Comparison of ENCODE assay signal across 1 cellular context in the genomic region with DNA sequence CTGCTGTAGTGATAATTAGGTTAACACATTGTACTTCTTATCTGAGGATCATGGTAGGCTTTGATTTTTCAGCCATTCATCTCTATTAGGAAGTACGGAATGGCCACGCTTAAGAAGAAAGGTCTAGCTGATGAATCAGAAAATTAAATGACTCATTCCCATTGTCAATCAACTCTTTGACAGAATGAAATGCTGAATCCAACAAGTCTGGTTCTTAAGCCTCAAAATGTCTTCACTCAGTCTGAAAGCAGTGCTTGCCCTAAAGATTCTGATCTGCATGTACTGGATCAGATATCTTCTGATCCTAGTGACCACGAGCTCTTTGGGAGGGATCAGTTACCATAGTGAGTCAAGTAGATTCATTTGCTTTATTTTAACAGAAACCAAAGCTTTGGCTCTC.
TF ChIP-seq lines count a peak whose summit lies in the region.

No MANE protein-coding gene starts in this region.

TF ChIP-seq in K562, 482 proteins besides CTCF, POLR2A, EP300 and RAD21:
- no peak for TF ChIP-seq ZFP1 (CRISPR knock-in tag; IDR thresholded peaks at IDR 0.05)
- TF ChIP-seq, protein P1, sequence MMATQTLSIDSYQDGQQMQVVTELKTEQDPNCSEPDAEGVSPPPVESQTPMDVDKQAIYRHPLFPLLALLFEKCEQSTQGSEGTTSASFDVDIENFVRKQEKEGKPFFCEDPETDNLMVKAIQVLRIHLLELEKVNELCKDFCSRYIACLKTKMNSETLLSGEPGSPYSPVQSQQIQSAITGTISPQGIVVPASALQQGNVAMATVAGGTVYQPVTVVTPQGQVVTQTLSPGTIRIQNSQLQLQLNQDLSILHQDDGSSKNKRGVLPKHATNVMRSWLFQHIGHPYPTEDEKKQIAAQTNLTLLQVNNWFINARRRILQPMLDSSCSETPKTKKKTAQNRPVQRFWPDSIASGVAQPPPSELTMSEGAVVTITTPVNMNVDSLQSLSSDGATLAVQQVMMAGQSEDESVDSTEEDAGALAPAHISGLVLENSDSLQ (IDR thresholded peaks at IDR 0.05), result peak; percentile 27; the same call in 1 of the 2 replicates
